Comparison of ENCODE assay signal across 1 cellular context in genomic region chr7:130276796-130277762, GRCh38.
TF ChIP-seq lines count a peak whose summit lies in the region.

No MANE protein-coding gene starts in this region.

TF ChIP-seq in GM23338, 12 proteins besides CTCF, POLR2A, EP300 and RAD21 (continued from another document):
- TF ChIP-seq ZNF462 (CRISPR knock-in tag; IDR thresholded peaks at IDR 0.05) (no peak), ETS1 (IDR thresholded peaks at IDR 0.05) (no peak), REST (IDR thresholded peaks at IDR 0.05; ENCODE audit: unreplicated experiment) (no peak), NANOG (IDR thresholded peaks at IDR 0.05; ENCODE audit: borderline replicate concordance) (no peak)
